8 cellular contexts compared by ENCODE assay signal in the genomic region with DNA sequence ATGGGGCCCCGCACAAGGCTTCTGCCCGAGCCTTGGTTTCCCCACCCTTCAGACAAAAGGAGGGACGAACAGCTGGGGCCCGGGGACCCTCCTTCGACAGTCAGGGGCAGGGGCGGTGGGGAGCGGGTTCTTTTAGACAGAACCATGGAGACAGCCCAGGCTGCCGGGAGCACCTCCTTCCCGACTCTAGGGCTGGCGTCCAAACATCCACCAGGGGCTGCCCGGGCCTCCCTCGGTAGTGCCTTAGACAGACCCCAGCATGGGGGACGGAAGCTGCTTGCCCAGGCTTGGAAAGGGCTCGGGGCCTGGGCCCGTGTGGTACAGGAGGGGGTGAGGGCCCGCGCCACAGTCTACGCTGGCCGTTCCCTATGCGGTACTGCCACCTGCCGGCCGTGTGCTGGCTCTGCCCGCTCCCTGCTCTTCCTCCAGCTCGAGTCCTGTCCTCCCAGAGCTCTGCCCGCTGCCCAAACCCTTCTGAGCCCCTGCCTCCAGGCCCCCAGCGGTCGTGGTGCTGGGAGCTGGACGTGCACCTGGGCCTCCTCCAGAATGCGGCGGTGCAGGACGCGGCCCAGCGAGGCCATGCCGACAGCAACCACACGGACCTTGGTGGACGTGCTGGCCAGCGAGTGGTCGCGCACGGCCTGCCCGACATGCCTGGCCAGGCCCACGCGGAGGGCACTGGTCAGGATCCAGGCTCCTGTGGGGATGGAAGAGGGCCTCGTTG. TPM values are rescaled to one million over a fixed set of nuclear protein-coding genes. Genes with fewer than 3 reads are reported as not detected.
DNase-seq lines count a peak whose midpoint lies in the region; ATAC-seq and TF ChIP-seq lines count a peak whose summit lies in the region.

No MANE protein-coding gene starts in this region.

- peaks cover 29% of the 10 kb centered on the region for H3K27me3 Mint-ChIP-seq in Calu3 (ENCODE audit: unreplicated experiment)

- no TSS peak for BruUV-seq in Calu3 (replicated peaks; lab: Mats Ljungman, UMichigan)

- TF ChIP-seq CTCF in Calu3 (IDR thresholded peaks at IDR 0.05; ENCODE audit: unreplicated experiment) = peak; percentile 90

- intact Hi-C loops in Calu3 (cut with micrococcal nuclease; ENCODE audit: unreplicated experiment) = loop anchor here (5.0 kb wide), 1 partner anchor 223 kb away; no protein-coding TSS in a partner anchor

- CTCF ChIA-PET in Calu3 (lab: Charles Lee) = interaction anchor here (0.9 to 3.1 kb wide), 9 partner anchors 11 to 234 kb away, joined by 3 to 97 read pairs (median 5); a partner anchor contains a TSS

- no peaks in the 10 kb centered on the region for H3K36me3 Mint-ChIP-seq in Calu3 (ENCODE audit: insufficient read depth, unreplicated experiment)

- no peak overlapping the region for H3K4me3 Mint-ChIP-seq in Calu3 (ENCODE audit: low read depth, unreplicated experiment)

- peak; percentile 43 for ATAC-seq in HG02610 (IDR thresholded peaks at IDR 0.05; ENCODE audit: unreplicated experiment)
- peak; percentile 93 to 96 for ATAC-seq in activated CD4-positive, CD25-positive, alpha-beta regulatory T cell treated with anti-CD3 and anti-CD28 coated beads, Interleukin-2, amount 50 U/mL, for 24 hours
- ATAC-seq in HG02588 (IDR thresholded peaks at IDR 0.05; ENCODE audit: unreplicated experiment) = no peak

- DNase-seq in Calu3 (peak; percentile 84), NCI-H2227 (lab: John Stamatoyannopoulos, UW; ENCODE audit: unreplicated experiment) (peak; percentile 92), kidney tubule cell (ENCODE audit: low spot score) (peak; percentile 67)
- peak; percentile 60 for DNase-seq in central memory CD4-positive, alpha-beta T cell
- peak; percentile 68 to 70 for DNase-seq in stimulated activated CD4-positive, alpha-beta T cell treated with anti-CD3 and anti-CD28 coated beads, Interleukin-1b, Interleukin-23, amount 100 ng/mL, for 4 hours (ENCODE audit: low read depth in 2 of 2)

- no peaks in the 10 kb centered on the region for H3K9me3 Mint-ChIP-seq in Calu3 (ENCODE audit: low read depth, unreplicated experiment)

- no peak overlapping the region for H3K27ac Mint-ChIP-seq in Calu3 (ENCODE audit: unreplicated experiment)

- H3K4me1 Mint-ChIP-seq in Calu3 (ENCODE audit: low read depth, unreplicated experiment) = no peaks in the 10 kb centered on the region

RNA-seq across cellular contexts. Expression of a gene that starts 20.1 kb away (rescaled TPM):
- total RNA-seq in Calu3 (2022) = 49.4 and 51.9 TPM in 2 replicates

RNA-seq across cellular contexts. Expression of a gene that starts 23.6 kb away (rescaled TPM):
- not detected in 2 replicates for total RNA-seq in Calu3 (2022)

RNA-seq across cellular contexts. Expression of a gene that starts 24.1 kb away (rescaled TPM):
- 7.4 and 9.2 TPM in 2 replicates for total RNA-seq in Calu3 (2022)

RNA-seq across cellular contexts. Expression of a gene that starts 43.6 kb away (rescaled TPM):
- 283 and 310 TPM in 2 replicates for total RNA-seq in Calu3 (2022)
